Comparison of ENCODE assay signal across 1 cellular context in genomic region chr16:19777061-19777460, GRCh38.
TF ChIP-seq lines count a peak whose summit lies in the region.

No MANE protein-coding gene starts in this region.

TF ChIP-seq in SK-N-SH treated with all-trans-retinoic acid at 6 μM for 48 hours, 23 proteins besides CTCF, POLR2A, EP300 and RAD21 (continued from another document):
- TF ChIP-seq CREB5 (CRISPR knock-in tag; IDR thresholded peaks at IDR 0.05; ENCODE audit: low read depth), result no peak
- TF ChIP-seq OSR1 (CRISPR knock-in tag; IDR thresholded peaks at IDR 0.05), result no peak
- no peak for TF ChIP-seq TSHZ2 (CRISPR knock-in tag; IDR thresholded peaks at IDR 0.05)
- no peak for TF ChIP-seq ESRRG (CRISPR knock-in tag; IDR thresholded peaks at IDR 0.05)
- TF ChIP-seq GLIS3 (CRISPR knock-in tag; IDR thresholded peaks at IDR 0.05), result no peak
- no peak for TF ChIP-seq PATZ1 (CRISPR knock-in tag; IDR thresholded peaks at IDR 0.05; ENCODE audit: borderline replicate concordance)
